8 cellular contexts compared by ENCODE assay signal in the genomic region with DNA sequence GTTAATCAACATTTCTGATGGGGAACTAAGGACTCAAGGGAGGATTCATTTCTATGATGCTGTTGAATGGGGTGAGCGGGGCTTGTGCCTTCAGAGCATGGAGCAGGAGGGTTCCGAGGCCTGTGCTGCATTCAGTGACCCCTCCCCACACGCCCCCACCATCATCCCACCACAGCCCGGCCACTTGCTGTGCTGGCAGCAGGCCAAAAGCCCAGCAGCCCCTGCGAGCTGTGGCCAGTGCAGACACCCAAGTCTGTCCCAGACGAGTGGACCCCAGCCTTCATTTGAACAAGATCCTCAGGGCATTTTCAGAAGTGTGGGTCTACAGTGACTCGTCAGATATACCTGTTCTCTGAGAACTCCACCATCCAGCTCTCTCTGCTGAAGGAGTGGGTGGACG.
"Had no signal": no experiment of that assay in that cellular context is flagged by ENCODE, and none has a peak within 500 bp of the region (broad histone marks: within the 10 kb centered on the region; RNA-seq: fewer than 3 reads in every experiment).

No MANE protein-coding gene starts in this region.

- DNase-seq: GDM1, GF-D8 had no signal

- H3K4me3 ChIP-seq: GM12878 had no signal

- ATAC-seq: GM12878 had no signal

- FAIRE-seq: G401.6, GM12878, GM12891, GM12892, GM18507, GM19239 had no signal
